Comparison of ENCODE assay signal across 24 cellular contexts in genomic region chrX:39409246-39409917, GRCh38.
DNase-seq lines count a peak whose midpoint lies in the region; ATAC-seq, FAIRE-seq and TF ChIP-seq lines count a peak whose summit lies in the region.
"Had no signal": no experiment of that assay in that cellular context is flagged by ENCODE, and none has a peak within 500 bp of the region (broad histone marks: within the 10 kb centered on the region; RNA-seq: fewer than 3 reads in every experiment).

No MANE protein-coding gene starts in this region.

- DNase-seq in activated CD4-positive, alpha-beta T cell treated with anti-CD3 and anti-CD28 coated beads for 36 hours, result peak; percentile 33
- no peak for DNase-seq in activated CD4-positive, alpha-beta T cell treated with anti-CD3 and anti-CD28 coated beads, Interleukin-2, amount 10 ng/mL, durations not matched to agents 7 days and 5 days
- DNase-seq in A549 (ENCODE audit: low read depth in 1 of 2, low spot score in 1 of 2) (no peak), RPMI8226 (peak; percentile 4), fibroblast of mammary gland (ENCODE audit: low read depth) (peak; percentile 2), NCI-H2029 treated with DMSO at 0.1 percent for 48 hours (lab: John Stamatoyannopoulos, UW) (no peak), MV-4-11 (lab: John Stamatoyannopoulos, UW) (no peak)
- DNase-seq: activated CD4-positive, alpha-beta T cell treated with anti-CD3 and anti-CD28 coated beads for 4 hours; activated CD8-positive, alpha-beta memory T cell treated with anti-CD3 and anti-CD28 coated beads, Interleukin-2, amount 50 U/mL, for 48 hours; activated effector memory CD4-positive, alpha-beta T cell treated with Interleukin-2 at 50 U/mL for 16 hours; caudate nucleus; DMS79; endodermal cell; glutamatergic neuron; naive B cell; NCI-H1417; NCI-H524 treated with DMSO at 0.1 percent for 48 hours; Peyer's patch; psoas muscle; substantia nigra had no signal

- no peak overlapping the region for H3K4me3 ChIP-seq in A549
- H3K4me3 ChIP-seq in fibroblast of mammary gland (ENCODE audit: control insufficient read depth, low read depth, low read length), result no peak overlapping the region
- H3K4me3 ChIP-seq: Peyer's patch, psoas muscle, SK-N-MC had no signal

- POLR2A ChIA-PET in activated CD4-positive, alpha-beta T cell treated with anti-CD3 and anti-CD28 coated beads for 36 hours (lab: Charles Lee), result no interaction called here
- POLR2A ChIA-PET in activated CD4-positive, alpha-beta T cell treated with anti-CD3 and anti-CD28 coated beads, Interleukin-2, amount 10 ng/mL, durations not matched to agents 7 days and 5 days (lab: Charles Lee), result no interaction called here
- POLR2A ChIA-PET in A549 (lab: Yijun Ruan, JAX), result no interaction called here

- no peak for TF ChIP-seq RAD21 in A549 (conservative IDR thresholded peaks at IDR 0.05 in 1 of 2, IDR thresholded peaks at IDR 0.05 in 1 of 2)

- ATAC-seq in activated CD4-positive, alpha-beta T cell treated with anti-CD3 and anti-CD28 coated beads for 36 hours, result peak; percentile 90
- no peak for ATAC-seq in A549
- no peak for ATAC-seq in HG02870 (IDR thresholded peaks at IDR 0.05; ENCODE audit: unreplicated experiment)
- ATAC-seq: psoas muscle had no signal

- WGBS in A549 (ENCODE audit: missing lambda C conversion rate), result 53% methylated on average over 4 of the region's 6 CpGs

- intact Hi-C loops in activated CD4-positive, alpha-beta T cell treated with anti-CD3 and anti-CD28 coated beads for 36 hours (cut with DNase I, micrococcal nuclease), result no loop called here

- H3K4me1 ChIP-seq in A549, result no peaks in the 10 kb centered on the region
- H3K4me1 ChIP-seq: Peyer's patch, psoas muscle had no signal

- peaks cover 10% of the 10 kb centered on the region for H3K4me1 Mint-ChIP-seq in activated CD4-positive, alpha-beta T cell treated with anti-CD3 and anti-CD28 coated beads for 36 hours
- H3K4me1 Mint-ChIP-seq in activated CD4-positive, alpha-beta T cell treated with anti-CD3 and anti-CD28 coated beads, Interleukin-2, amount 10 ng/mL, durations not matched to agents 7 days and 5 days, result no peaks in the 10 kb centered on the region
- H3K4me1 Mint-ChIP-seq: endodermal cell, naive B cell had no signal

- H3K9me3 Mint-ChIP-seq in activated CD4-positive, alpha-beta T cell treated with anti-CD3 and anti-CD28 coated beads for 36 hours (ENCODE audit: low read depth), result no peaks in the 10 kb centered on the region
- H3K9me3 Mint-ChIP-seq in activated CD4-positive, alpha-beta T cell treated with anti-CD3 and anti-CD28 coated beads, Interleukin-2, amount 10 ng/mL, durations not matched to agents 7 days and 5 days, result no peaks in the 10 kb centered on the region
- H3K9me3 Mint-ChIP-seq: naive B cell had no signal

- FAIRE-seq in A549 (lab: Jason Lieb, UNC), result peak; percentile 23
- FAIRE-seq: A204.1 had no signal

- H3K4me2 ChIP-seq in A549, result no peak overlapping the region

- CTCF ChIA-PET in activated CD4-positive, alpha-beta T cell treated with anti-CD3 and anti-CD28 coated beads for 36 hours (lab: Charles Lee), result interaction anchor here (0.8 kb wide), 1 partner anchor 36 kb away, joined by 3 read pairs; no protein-coding TSS in a partner anchor
- CTCF ChIA-PET in activated CD4-positive, alpha-beta T cell treated with anti-CD3 and anti-CD28 coated beads, Interleukin-2, amount 10 ng/mL, durations not matched to agents 7 days and 5 days (lab: Charles Lee), result interaction anchor here (0.9 to 1.2 kb wide), 2 partner anchors 51 to 245 kb away, joined by 4 read pairs; no protein-coding TSS in a partner anchor
- CTCF ChIA-PET in A549 (lab: Yijun Ruan, JAX), result no interaction called here

- no peak overlapping the region for H3K27ac Mint-ChIP-seq in activated CD4-positive, alpha-beta T cell treated with anti-CD3 and anti-CD28 coated beads for 36 hours
- H3K27ac Mint-ChIP-seq in activated CD4-positive, alpha-beta T cell treated with anti-CD3 and anti-CD28 coated beads, Interleukin-2, amount 10 ng/mL, durations not matched to agents 7 days and 5 days, result no peak overlapping the region
- H3K27ac Mint-ChIP-seq: endodermal cell; naive B cell; T-helper 1 cell treated with Interleukin-12 subunit alpha and Interleukin-12 subunit beta and Interleukin-4 antibody, amounts not matched to agents 30 μg/mL and 1 μg/mL, for 36 hours had no signal

- H3K4me3 Mint-ChIP-seq in activated CD4-positive, alpha-beta T cell treated with anti-CD3 and anti-CD28 coated beads for 36 hours, result no peak overlapping the region
- no peak overlapping the region for H3K4me3 Mint-ChIP-seq in activated CD4-positive, alpha-beta T cell treated with anti-CD3 and anti-CD28 coated beads, Interleukin-2, amount 10 ng/mL, durations not matched to agents 7 days and 5 days
- H3K4me3 Mint-ChIP-seq: endodermal cell; naive B cell; T-helper 1 cell treated with Interleukin-12 subunit alpha and Interleukin-12 subunit beta and Interleukin-4 antibody, amounts not matched to agents 30 μg/mL and 1 μg/mL, for 36 hours had no signal

- no peak overlapping the region for H3K27ac ChIP-seq in A549
- H3K27ac ChIP-seq: Peyer's patch, psoas muscle, SK-N-MC had no signal

- TF ChIP-seq CTCF in A549 (IDR thresholded peaks at IDR 0.05) (no peak), fibroblast of mammary gland (conservative IDR thresholded peaks at IDR 0.05; ENCODE audit: control insufficient read depth, insufficient read depth, low read depth, low read length) (no peak)

- TF ChIP-seq POLR2A in A549 (IDR thresholded peaks at IDR 0.05; ENCODE audit: low read length), result no peak

- H3K9me3 ChIP-seq in A549, result no peaks in the 10 kb centered on the region
- H3K9me3 ChIP-seq: Peyer's patch, psoas muscle had no signal

- TF ChIP-seq EP300 in A549 (IDR thresholded peaks at IDR 0.05), result no peak

- no peaks in the 10 kb centered on the region for H3K36me3 Mint-ChIP-seq in activated CD4-positive, alpha-beta T cell treated with anti-CD3 and anti-CD28 coated beads for 36 hours (ENCODE audit: low read depth)
- H3K36me3 Mint-ChIP-seq in activated CD4-positive, alpha-beta T cell treated with anti-CD3 and anti-CD28 coated beads, Interleukin-2, amount 10 ng/mL, durations not matched to agents 7 days and 5 days (ENCODE audit: low read depth), result no peaks in the 10 kb centered on the region
- H3K36me3 Mint-ChIP-seq: naive B cell had no signal

- no peaks in the 10 kb centered on the region for H3K27me3 Mint-ChIP-seq in activated CD4-positive, alpha-beta T cell treated with anti-CD3 and anti-CD28 coated beads for 36 hours
- no peaks in the 10 kb centered on the region for H3K27me3 Mint-ChIP-seq in activated CD4-positive, alpha-beta T cell treated with anti-CD3 and anti-CD28 coated beads, Interleukin-2, amount 10 ng/mL, durations not matched to agents 7 days and 5 days

TF ChIP-seq in A549, 52 proteins besides CTCF, POLR2A, EP300 and RAD21:
- TF ChIP-seq RARB (CRISPR knock-in tag; IDR thresholded peaks at IDR 0.05) (no peak), FOSL2 (IDR thresholded peaks at IDR 0.05) (no peak), FOSL2 (CRISPR knock-in tag; IDR thresholded peaks at IDR 0.05) (no peak), EHMT2 (IDR thresholded peaks at IDR 0.05; ENCODE audit: low read depth) (no peak), HEYL (CRISPR knock-in tag; IDR thresholded peaks at IDR 0.05) (no peak), SREBF2 (IDR thresholded peaks at IDR 0.05) (no peak), CHD4 (IDR thresholded peaks at IDR 0.05; ENCODE audit: borderline replicate concordance) (no peak), MYC (IDR thresholded peaks at IDR 0.05; ENCODE audit: borderline replicate concordance, low read length) (no peak), USF2 (IDR thresholded peaks at IDR 0.05) (no peak), HOXB5 (CRISPR knock-in tag; IDR thresholded peaks at IDR 0.05) (no peak), TP53 (CRISPR knock-in tag; IDR thresholded peaks at IDR 0.05) (no peak), RCOR1 (IDR thresholded peaks at IDR 0.05; ENCODE audit: low read depth, low read length) (no peak), RFX5 (IDR thresholded peaks at IDR 0.05) (no peak), JUNB (IDR thresholded peaks at IDR 0.05) (no peak), RNF2 (IDR thresholded peaks at IDR 0.05; ENCODE audit: borderline replicate concordance, low read depth) (no peak)

Comparison
In these comparisons a context has a peak if more than half of its experiments do, and no peak if none do; other contexts are left out.
1. DNase-seq: peak in activated CD4-positive, alpha-beta T cell treated with anti-CD3 and anti-CD28 coated beads for 36 hours (single experiment), RPMI8226 (single experiment) and fibroblast of mammary gland (single experiment); none in activated CD4-positive, alpha-beta T cell treated with anti-CD3 and anti-CD28 coated beads, Interleukin-2, amount 10 ng/mL, durations not matched to agents 7 days and 5 days (single experiment), A549 (0 of 2), NCI-H2029 treated with DMSO at 0.1 percent for 48 hours (single experiment) and MV-4-11 (single experiment).